In the genomic region with DNA sequence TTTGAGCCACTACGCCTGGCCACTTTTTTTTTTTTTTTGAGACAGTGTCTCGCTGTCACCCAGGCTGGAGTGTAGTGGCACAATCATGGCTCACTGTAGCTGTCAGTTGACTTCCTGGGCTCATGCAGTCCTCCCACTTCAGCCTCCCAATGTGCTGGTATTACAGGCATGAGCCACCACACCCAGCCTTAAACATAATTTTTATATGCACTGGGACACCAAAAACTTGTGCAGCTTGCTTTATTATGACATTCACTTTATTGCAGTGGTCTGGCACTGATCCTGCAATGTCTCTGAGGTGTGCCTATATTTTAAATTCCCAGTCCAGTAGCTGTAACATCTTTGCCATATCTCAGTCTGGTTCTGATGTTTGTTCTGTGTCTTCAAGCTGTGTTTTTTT, we compare ENCODE assay signal across 19 cellular contexts.
"Had no signal": no experiment of that assay in that cellular context is flagged by ENCODE, and none has a peak within 500 bp of the region (broad histone marks: within the 10 kb centered on the region; RNA-seq: fewer than 3 reads in every experiment).

No MANE protein-coding gene starts in this region.

- H3K36me3 ChIP-seq: gastrocnemius medialis, neutrophil, pancreas, right lobe of liver had no signal

- H3K36me3 Mint-ChIP-seq: natural killer cell treated with Interleukin-12 subunit alpha and Interleukin-12 subunit beta and Interleukin-15 and Interleukin-18, amount 100 ng/mL, for 72 hours had no signal

- ATAC-seq: gastrocnemius medialis; left lobe of liver; natural killer cell treated with Interleukin-12 subunit alpha and Interleukin-12 subunit beta and Interleukin-15 and Interleukin-18, amount 100 ng/mL, for 72 hours; pancreas; right lobe of liver; stimulated activated naive B cell treated with anti-CD40 and anti-IgM and Interleukin-4, amounts not matched to agents 10 μg/mL and 1 μg/mL and 100 μg/mL, for 72 hours had no signal

- H3K27ac Mint-ChIP-seq: memory B cell; naive B cell; natural killer cell treated with Interleukin-12 subunit alpha and Interleukin-12 subunit beta and Interleukin-15 and Interleukin-18, amount 100 ng/mL, for 72 hours; stimulated activated naive B cell treated with anti-CD40 and anti-IgM and Interleukin-4, amounts not matched to agents 10 μg/mL and 1 μg/mL and 100 μg/mL, for 72 hours; stimulated activated naive CD8-positive, alpha-beta T cell treated with anti-CD3 and anti-CD28 coated beads, Interleukin-15, Interleukin-2, amounts not matched to agents 100 ng/mL and 50 ng/mL, for 24 hours had no signal

- H3K4me3 ChIP-seq: dorsolateral prefrontal cortex, gastrocnemius medialis, lung, pancreas, right lobe of liver had no signal

- H3K27me3 Mint-ChIP-seq: memory B cell; naive B cell; natural killer cell treated with Interleukin-12 subunit alpha and Interleukin-12 subunit beta and Interleukin-15 and Interleukin-18, amount 100 ng/mL, for 72 hours; stimulated activated naive B cell treated with anti-CD40 and anti-IgM and Interleukin-4, amounts not matched to agents 10 μg/mL and 1 μg/mL and 100 μg/mL, for 72 hours; stimulated activated naive CD8-positive, alpha-beta T cell treated with anti-CD3 and anti-CD28 coated beads, Interleukin-15, Interleukin-2, amounts not matched to agents 100 ng/mL and 50 ng/mL, for 24 hours had no signal

- H3K4me3 Mint-ChIP-seq: memory B cell; naive B cell; natural killer cell treated with Interleukin-12 subunit alpha and Interleukin-12 subunit beta and Interleukin-15 and Interleukin-18, amount 100 ng/mL, for 72 hours; neural crest cell; stimulated activated naive B cell treated with anti-CD40 and anti-IgM and Interleukin-4, amounts not matched to agents 10 μg/mL and 1 μg/mL and 100 μg/mL, for 72 hours; stimulated activated naive CD8-positive, alpha-beta T cell treated with anti-CD3 and anti-CD28 coated beads, Interleukin-15, Interleukin-2, amounts not matched to agents 100 ng/mL and 50 ng/mL, for 24 hours had no signal

- H3K9me3 Mint-ChIP-seq: naive B cell; natural killer cell treated with Interleukin-12 subunit alpha and Interleukin-12 subunit beta and Interleukin-15 and Interleukin-18, amount 100 ng/mL, for 72 hours; neural crest cell; stimulated activated naive B cell treated with anti-CD40 and anti-IgM and Interleukin-4, amounts not matched to agents 10 μg/mL and 1 μg/mL and 100 μg/mL, for 72 hours; stimulated activated naive CD8-positive, alpha-beta T cell treated with anti-CD3 and anti-CD28 coated beads, Interleukin-15, Interleukin-2, amounts not matched to agents 100 ng/mL and 50 ng/mL, for 24 hours had no signal

- H3K27ac ChIP-seq: dorsolateral prefrontal cortex, gastrocnemius medialis, neutrophil, pancreas, right lobe of liver had no signal

- H3K4me1 ChIP-seq: pancreas, right lobe of liver had no signal

- FAIRE-seq: pancreas, small intestine had no signal

- H3K9me3 ChIP-seq: gastrocnemius medialis, neutrophil, pancreas, right lobe of liver had no signal

- DNase-seq: effector CD4-positive, alpha-beta T cell; foreskin fibroblast; gastrocnemius medialis; naive B cell; pancreas; right lobe of liver; small intestine; stimulated activated CD4-positive, alpha-beta T cell treated with anti-CD3 and anti-CD28 coated beads, Interleukin-15, amount 100 ng/mL, for 24 hours; stimulated activated CD4-positive, alpha-beta T cell treated with anti-CD3 and anti-CD28 coated beads, Interleukin-2, amount 100 ng/mL, for 48 hours; stimulated activated naive B cell treated with anti-CD40 and anti-IgM and Interleukin-4, amounts not matched to agents 10 μg/mL and 1 μg/mL and 100 μg/mL, for 72 hours; trophoblast cell had no signal

- H3K27me3 ChIP-seq: dorsolateral prefrontal cortex, gastrocnemius medialis, neutrophil, pancreas, right lobe of liver had no signal
